20 cellular contexts compared by ENCODE assay signal in genomic region chr15:65769482-65769881, GRCh38.
"Had no signal": no experiment of that assay in that cellular context is flagged by ENCODE, and none has a peak within 500 bp of the region (broad histone marks: within the 10 kb centered on the region; RNA-seq: fewer than 3 reads in every experiment).

No MANE protein-coding gene starts in this region.

- H3K4me3 ChIP-seq: MG63 had no signal

- H3K9me3 ChIP-seq: MG63 had no signal

- DNase-seq: KBM-7, MG63, NCI-H1092, NCI-H1105 treated with DMSO at 0.1 percent for 48 hours, NCI-H1417 treated with DMSO at 0.1 percent for 48 hours, NCI-H146, NCI-H1694 treated with DMSO at 0.1 percent for 48 hours, NCI-H1930, NCI-H2081, NCI-H2107, NCI-H2227 treated with DMSO at 0.1 percent for 48 hours, NCI-H524, NCI-H526 treated with DMSO at 0.1 percent for 48 hours, NCI-H748 treated with DMSO at 0.1 percent for 48 hours, SHP77, T-helper 1 cell, T-helper 17 cell had no signal

- H3K36me3 ChIP-seq: MG63 had no signal

- H3K27me3 ChIP-seq: MG63 had no signal

- H3K27ac ChIP-seq: RWPE1 had no signal

- ATAC-seq: Panc1, SK-N-SH treated with all-trans-retinoic acid at 6 μM for 48 hours, T-helper 17 cell had no signal
